Comparison of ENCODE assay signal across 23 cellular contexts in the genomic region with DNA sequence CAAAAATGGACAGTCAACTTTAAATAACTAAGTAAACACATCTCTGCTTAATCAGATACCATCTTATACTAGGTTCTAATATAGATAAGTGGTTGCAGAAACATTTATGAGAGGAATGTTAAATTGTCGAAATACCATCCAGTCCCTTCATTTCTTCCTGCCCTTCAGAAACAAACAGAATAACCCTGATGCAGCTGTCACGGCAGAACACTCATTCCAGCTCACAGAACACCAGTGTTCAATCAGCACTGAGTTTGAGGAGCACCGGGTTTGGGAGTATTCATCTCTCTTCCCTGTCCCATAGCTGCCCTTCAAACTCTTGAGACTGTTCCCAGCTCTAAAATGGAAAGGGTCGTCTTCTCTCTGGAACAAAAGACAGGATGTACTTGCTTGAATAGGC.
DNase-seq lines count a peak whose midpoint lies in the region; ATAC-seq and TF ChIP-seq lines count a peak whose summit lies in the region.
"Had no signal": no experiment of that assay in that cellular context is flagged by ENCODE, and none has a peak within 500 bp of the region (broad histone marks: within the 10 kb centered on the region; RNA-seq: fewer than 3 reads in every experiment).

No MANE protein-coding gene starts in this region.

- H3K9me3 ChIP-seq in HEK293 (ENCODE audit: control insufficient read depth, insufficient read depth, low read depth, low read length): no peaks in the 10 kb centered on the region
- H3K9me3 ChIP-seq: BLaER1, SJSA1 had no signal

- no peak overlapping the region for H3K4me3 ChIP-seq in HEK293 (ENCODE audit: low read depth, low read length)
- H3K4me3 ChIP-seq: BLaER1, SJSA1 had no signal

- no peaks in the 10 kb centered on the region for H3K9me3 Mint-ChIP-seq in nephron
- H3K9me3 Mint-ChIP-seq: CD4-positive, alpha-beta memory T cell had no signal

- POLR2A ChIA-PET in HEK293 (lab: Yijun Ruan, JAX): no interaction called here

- peaks cover 19% of the 10 kb centered on the region for H3K4me1 ChIP-seq in HEK293 (ENCODE audit: control insufficient read depth, insufficient read depth, low read length)
- H3K4me1 ChIP-seq: BLaER1, SJSA1 had no signal

- H3K4me3 Mint-ChIP-seq in nephron: no peak overlapping the region
- H3K4me3 Mint-ChIP-seq: CD4-positive, alpha-beta memory T cell had no signal

- peak overlapping the region; percentile 47; the same call in 1 of the 2 replicates for H3K27ac ChIP-seq in C4-2B
- no peak overlapping the region for H3K27ac ChIP-seq in HEK293 (ENCODE audit: extremely low read depth, low read depth, low read length)
- H3K27ac ChIP-seq: BLaER1, SJSA1 had no signal

- peaks cover 65% of the 10 kb centered on the region for H3K4me1 Mint-ChIP-seq in nephron

- no peaks in the 10 kb centered on the region for H3K36me3 Mint-ChIP-seq in nephron (ENCODE audit: low read depth)
- H3K36me3 Mint-ChIP-seq: CD4-positive, alpha-beta memory T cell had no signal

- peak overlapping the region; percentile 16 to 90 (median 71) for H3K27ac Mint-ChIP-seq in nephron
- H3K27ac Mint-ChIP-seq: CD4-positive, alpha-beta memory T cell had no signal

- CTCF ChIA-PET in HEK293 (lab: Yijun Ruan, JAX): interaction anchor here (0.8 kb wide), 1 partner anchor 1729 kb away, joined by 4 read pairs; no protein-coding TSS in a partner anchor

- peaks cover 11% of the 10 kb centered on the region for H3K27me3 Mint-ChIP-seq in nephron (ENCODE audit: low read depth)

- no peak for ATAC-seq in SK-N-SH treated with all-trans-retinoic acid at 6 μM for 48 hours
- ATAC-seq: Right ventricle myocardium inferior had no signal

- H3K36me3 ChIP-seq in HEK293 (ENCODE audit: control insufficient read depth in 2 of 2, insufficient read depth in 1 of 2, low read length in 2 of 2): no peaks in the 10 kb centered on the region
- H3K36me3 ChIP-seq: BLaER1, SJSA1 had no signal

- TF ChIP-seq CTCF in C4-2B (conservative IDR thresholded peaks at IDR 0.05): no peak
- TF ChIP-seq CTCF in HEK293 (tag by site-specific recombination; IDR thresholded peaks at IDR 0.05): no peak
- no peak for TF ChIP-seq CTCF in nephron (IDR thresholded peaks at IDR 0.05; ENCODE audit: unreplicated experiment in 3 of 3)

- no peak for DNase-seq in HuH-7 (ENCODE audit: low spot score)
- DNase-seq in stimulated activated CD4-positive, alpha-beta T cell treated with anti-CD3 and anti-CD28 coated beads, Interleukin-1b, Interleukin-23, amount 100 ng/mL, for 48 hours: no peak
- DNase-seq in dedifferentiated amniotic fluid mesenchymal stem cell (ENCODE audit: extremely low spot score): no peak
- no peak for DNase-seq in NCI-H69 (lab: John Stamatoyannopoulos, UW)
- DNase-seq: ACHN; CD4-positive, alpha-beta memory T cell; DMS153; GOT3; MM.1S; NCI-H1048; NCI-H1436; NCI-H187 treated with DMSO at 0.1 percent for 48 hours; NCI-H2171; NCI-H345; NCI-H524; NCI-H82 had no signal

TF ChIP-seq in HEK293, 187 proteins besides CTCF, POLR2A, EP300 and RAD21:
- TF ChIP-seq, protein P1, sequence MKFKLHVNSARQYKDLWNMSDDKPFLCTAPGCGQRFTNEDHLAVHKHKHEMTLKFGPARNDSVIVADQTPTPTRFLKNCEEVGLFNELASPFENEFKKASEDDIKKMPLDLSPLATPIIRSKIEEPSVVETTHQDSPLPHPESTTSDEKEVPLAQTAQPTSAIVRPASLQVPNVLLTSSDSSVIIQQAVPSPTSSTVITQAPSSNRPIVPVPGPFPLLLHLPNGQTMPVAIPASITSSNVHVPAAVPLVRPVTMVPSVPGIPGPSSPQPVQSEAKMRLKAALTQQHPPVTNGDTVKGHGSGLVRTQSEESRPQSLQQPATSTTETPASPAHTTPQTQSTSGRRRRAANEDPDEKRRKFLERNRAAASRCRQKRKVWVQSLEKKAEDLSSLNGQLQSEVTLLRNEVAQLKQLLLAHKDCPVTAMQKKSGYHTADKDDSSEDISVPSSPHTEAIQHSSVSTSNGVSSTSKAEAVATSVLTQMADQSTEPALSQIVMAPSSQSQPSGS (tag by site-specific recombination; IDR thresholded peaks at IDR 0.05; ENCODE audit: low read depth): no peak
- peak; percentile 93 for TF ChIP-seq ZSCAN16 (tag by site-specific recombination; IDR thresholded peaks at IDR 0.05)
- peak; percentile 50 for TF ChIP-seq ZNF600 (tag by site-specific recombination; IDR thresholded peaks at IDR 0.05)
- no peak for TF ChIP-seq ZNF555 (tag by site-specific recombination; conservative IDR thresholded peaks at IDR 0.05)

TF ChIP-seq in SK-N-SH treated with all-trans-retinoic acid at 6 μM for 48 hours, 23 proteins besides CTCF, POLR2A, EP300 and RAD21:
- no peak for TF ChIP-seq ZNF8 (CRISPR knock-in tag; IDR thresholded peaks at IDR 0.05)
- peak; percentile 11; the same call in 1 of the 2 replicates for TF ChIP-seq ISL1 (CRISPR knock-in tag; IDR thresholded peaks at IDR 0.05)
